ENCODE assay signal across 8 cellular contexts in genomic region chr19:48329167-48329891, GRCh38.
A peak's percentile ranks its signal among the peaks of the same experiment; 100 is the strongest.
DNase-seq lines count a peak whose midpoint lies in the region; ATAC-seq and TF ChIP-seq lines count a peak whose summit lies in the region.

No MANE protein-coding gene starts in this region.

- no peaks in the 10 kb centered on the region for H3K4me1 ChIP-seq in iPS-15b (ENCODE audit: control insufficient read depth, insufficient read depth, low read length)

- DNase-seq in GF-D8 (lab: John Stamatoyannopoulos, UW) (peak; percentile 37), NCI-H69 (lab: John Stamatoyannopoulos, UW) (peak; percentile 67), NCI-H2081 treated with DMSO at 0.1 percent for 48 hours (lab: John Stamatoyannopoulos, UW) (no peak)
- DNase-seq in activated effector memory CD4-positive, alpha-beta T cell treated with Interleukin-2 at 50 U/mL for 16 hours = peak; percentile 29
- peak; percentile 52 to 54 for DNase-seq in stimulated activated naive CD8-positive, alpha-beta T cell treated with anti-CD3 and anti-CD28 coated beads, Interleukin-15, amount 100 ng/mL, for 72 hours

- peaks cover 95% of the 10 kb centered on the region for H3K4me1 Mint-ChIP-seq in stimulated activated naive CD8-positive, alpha-beta T cell treated with anti-CD3 and anti-CD28 coated beads, Interleukin-15, amount 100 ng/mL, for 72 hours

- peak overlapping the region; percentile 69 for H3K4me3 ChIP-seq in iPS-15b (ENCODE audit: low read depth, low read length)

- no peak overlapping the region for H3K9ac ChIP-seq in iPS-15b (ENCODE audit: low read depth, low read length)

- no peak for ATAC-seq in stimulated activated naive CD8-positive, alpha-beta T cell treated with anti-CD3 and anti-CD28 coated beads, Interleukin-15, amount 100 ng/mL, for 72 hours
- ATAC-seq in GM18505 (IDR thresholded peaks at IDR 0.05; ENCODE audit: unreplicated experiment) (no peak), GM18519 (IDR thresholded peaks at IDR 0.05; ENCODE audit: low FRiP score, unreplicated experiment) (no peak)

- H3K36me3 ChIP-seq in iPS-15b (ENCODE audit: control insufficient read depth, insufficient read depth, low read length) = no peaks in the 10 kb centered on the region

- no peaks in the 10 kb centered on the region for H3K27me3 ChIP-seq in iPS-15b (ENCODE audit: control insufficient read depth, insufficient read depth, low read length)

- H3K27ac Mint-ChIP-seq in stimulated activated naive CD8-positive, alpha-beta T cell treated with anti-CD3 and anti-CD28 coated beads, Interleukin-15, amount 100 ng/mL, for 72 hours = peak overlapping the region; percentile 76 to 96

- H3K9me3 Mint-ChIP-seq in stimulated activated naive CD8-positive, alpha-beta T cell treated with anti-CD3 and anti-CD28 coated beads, Interleukin-15, amount 100 ng/mL, for 72 hours = no peaks in the 10 kb centered on the region

- no peaks in the 10 kb centered on the region for H3K27me3 Mint-ChIP-seq in stimulated activated naive CD8-positive, alpha-beta T cell treated with anti-CD3 and anti-CD28 coated beads, Interleukin-15, amount 100 ng/mL, for 72 hours

- TF ChIP-seq POLR2A in GM18505 (IDR thresholded peaks at IDR 0.05; ENCODE audit: borderline replicate concordance, extremely low read depth, insufficient read depth, insufficient read length) = no peak

- H3K9me3 ChIP-seq in iPS-15b (ENCODE audit: control insufficient read depth, insufficient read depth, low read length) = no peaks in the 10 kb centered on the region

- peak overlapping the region; percentile 88 to 89 for H3K4me3 Mint-ChIP-seq in stimulated activated naive CD8-positive, alpha-beta T cell treated with anti-CD3 and anti-CD28 coated beads, Interleukin-15, amount 100 ng/mL, for 72 hours
